Comparison of ENCODE assay signal across 9 cellular contexts in the genomic region with DNA sequence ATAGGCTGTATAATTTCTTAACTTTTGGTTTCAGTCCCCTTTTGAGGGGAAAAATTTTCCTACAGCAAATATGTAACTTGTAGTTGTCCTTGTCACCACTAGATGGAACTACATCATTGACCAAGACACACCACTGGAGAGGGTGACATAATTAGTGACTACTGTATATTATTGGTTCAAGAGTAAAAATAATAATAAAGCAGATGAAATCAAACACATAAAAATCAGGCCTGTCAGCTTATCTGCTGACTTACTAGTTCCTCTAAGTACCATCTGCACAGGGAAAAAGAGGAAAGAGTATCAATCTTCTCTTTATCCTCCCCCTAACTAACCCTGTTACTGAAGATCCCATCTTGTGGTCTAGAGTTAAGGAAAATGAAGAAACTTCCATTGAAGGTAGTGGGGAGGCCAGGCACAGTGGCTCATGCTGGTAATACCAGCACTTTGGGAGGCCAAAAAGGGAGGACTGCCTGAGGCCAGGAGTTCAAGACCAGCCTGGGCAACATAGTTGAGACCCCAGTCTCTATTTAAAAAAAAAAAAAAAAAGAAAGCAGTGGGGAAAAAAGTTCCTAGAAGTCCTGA. TPM values are rescaled to one million over a fixed set of nuclear protein-coding genes. Genes with fewer than 3 reads are reported as not detected.
A peak's percentile ranks its signal among the peaks of the same experiment; 100 is the strongest.
DNase-seq lines count a peak whose midpoint lies in the region; ATAC-seq and TF ChIP-seq lines count a peak whose summit lies in the region.
"Had no signal": no experiment of that assay in that cellular context is flagged by ENCODE, and none has a peak within 500 bp of the region (broad histone marks: within the 10 kb centered on the region; RNA-seq: fewer than 3 reads in every experiment).

No MANE protein-coding gene starts in this region.

- no peak overlapping the region for H3K4me3 Mint-ChIP-seq in nephron progenitor cell

- H3K9me3 ChIP-seq in Karpas-422 (ENCODE audit: low read length) (no peaks in the 10 kb centered on the region), SK-N-MC (ENCODE audit: low read depth, low read length) (no peaks in the 10 kb centered on the region), esophagus squamous epithelium (no peaks in the 10 kb centered on the region)
- H3K9me3 ChIP-seq: BLaER1 had no signal

- H3K4me2 ChIP-seq in Karpas-422 (ENCODE audit: low read depth, low read length, poor library complexity, severe bottlenecking): no peak overlapping the region

- DNase-seq in NCI-H1092 treated with DMSO at 0.1 percent for 48 hours (lab: John Stamatoyannopoulos, UW): peak; percentile 25
- DNase-seq in NCI-H1092 (lab: John Stamatoyannopoulos, UW): no peak
- peak; percentile 71 for DNase-seq in Karpas-422
- peak; percentile 20 for DNase-seq in SK-N-MC (ENCODE audit: low read depth, low spot score)
- DNase-seq in esophagus squamous epithelium (lab: John Stamatoyannopoulos, UW): no peak
- DNase-seq in nephron progenitor cell: no peak
- DNase-seq in stimulated activated CD4-positive, alpha-beta T cell treated with anti-CD3 and anti-CD28 coated beads, Interleukin-4, amount 100 ng/mL, for 1 hour: no peak

- peak; percentile 76 for ATAC-seq in GM21786 (IDR thresholded peaks at IDR 0.05; ENCODE audit: unreplicated experiment)

- H3K4me1 ChIP-seq in Karpas-422 (ENCODE audit: low read length) (no peaks in the 10 kb centered on the region), esophagus squamous epithelium (no peaks in the 10 kb centered on the region)

- no peak for TF ChIP-seq POLR2A in esophagus squamous epithelium (IDR thresholded peaks at IDR 0.05)

- no peak overlapping the region for H3K27ac Mint-ChIP-seq in nephron progenitor cell

- H2AFZ ChIP-seq in Karpas-422 (ENCODE audit: low read length): no peak overlapping the region

- H3K79me2 ChIP-seq in Karpas-422 (ENCODE audit: low read length): no peaks in the 10 kb centered on the region

- no peaks in the 10 kb centered on the region for H3K36me3 ChIP-seq in Karpas-422 (ENCODE audit: insufficient read depth, low read length)
- peaks cover 13% of the 10 kb centered on the region for H3K36me3 ChIP-seq in SK-N-MC (ENCODE audit: insufficient read depth, low read length)
- peaks cover 0 to 86% (median 2%) of the 10 kb centered on the region in 3 donors for H3K36me3 ChIP-seq in esophagus squamous epithelium

- intact Hi-C loops in esophagus squamous epithelium (cut with DNase I): loop anchor here (5.0 kb wide), 1 partner anchor 95 kb away; no protein-coding TSS in a partner anchor

- H3K4me3 ChIP-seq in Karpas-422 (ENCODE audit: low read length): no peak overlapping the region
- H3K4me3 ChIP-seq in SK-N-MC: no peak overlapping the region
- H3K4me3 ChIP-seq in esophagus squamous epithelium: no peak overlapping the region
- H3K4me3 ChIP-seq: BLaER1 had no signal

- H3K27ac ChIP-seq in Karpas-422 (ENCODE audit: low read length) (no peak overlapping the region), SK-N-MC (no peak overlapping the region), esophagus squamous epithelium (no peak overlapping the region)

- H3K9ac ChIP-seq in Karpas-422 (ENCODE audit: low read length): no peak overlapping the region
- H3K9ac ChIP-seq in SK-N-MC (ENCODE audit: insufficient read length): no peak overlapping the region
- H3K9ac ChIP-seq: BLaER1 had no signal

- H3K27me3 Mint-ChIP-seq in nephron progenitor cell (ENCODE audit: low read depth, poor library complexity): no peaks in the 10 kb centered on the region

- no peaks in the 10 kb centered on the region for H3K9me3 Mint-ChIP-seq in nephron progenitor cell

- no peaks in the 10 kb centered on the region for H3K4me1 Mint-ChIP-seq in nephron progenitor cell

- TF ChIP-seq CTCF in esophagus squamous epithelium (IDR thresholded peaks at IDR 0.05): peak; percentile 44 to 80 (median 70)
- peak; percentile 66 for TF ChIP-seq CTCF in nephron progenitor cell (IDR thresholded peaks at IDR 0.05)

- peaks cover 67% of the 10 kb centered on the region for H3K36me3 Mint-ChIP-seq in nephron progenitor cell (ENCODE audit: low read depth)

- no peaks in the 10 kb centered on the region for H4K20me1 ChIP-seq in Karpas-422 (ENCODE audit: insufficient read depth, low read depth, low read length)
- H4K20me1 ChIP-seq: BLaER1 had no signal

- no peaks in the 10 kb centered on the region for H3K9me2 ChIP-seq in Karpas-422 (replicated peaks; ENCODE audit: insufficient read depth, low read length)

- no peaks in the 10 kb centered on the region for H3K27me3 ChIP-seq in Karpas-422 (ENCODE audit: low read length)
- H3K27me3 ChIP-seq in esophagus squamous epithelium: no peaks in the 10 kb centered on the region
- H3K27me3 ChIP-seq: BLaER1 had no signal

RNA-seq across cellular contexts. Expression of gene ENOSF1, which starts 29.6 kb away (rescaled TPM):
- total RNA-seq in Karpas-422 (2014; rRNA removed; shearing (Covaris generic); ENCODE audit: low replicate concordance): 54.6 and 68.7 TPM in 2 replicates
- 10 to 100 TPM; 31.7 to 63.7 (median 47.1) TPM for total RNA-seq in esophagus squamous epithelium

Comparison
In these comparisons a context has a peak if more than half of its experiments do, and no peak if none do; other contexts are left out.
1. DNase-seq: peak in NCI-H1092 treated with DMSO at 0.1 percent for 48 hours (single experiment), Karpas-422 (single experiment) and SK-N-MC (single experiment); none in NCI-H1092 (single experiment), esophagus squamous epithelium (single experiment), nephron progenitor cell (single experiment) and stimulated activated CD4-positive, alpha-beta T cell treated with anti-CD3 and anti-CD28 coated beads, Interleukin-4, amount 100 ng/mL, for 1 hour (single experiment).